In genomic region chr12:19458733-19459132, GRCh38 we compare ENCODE assay signal across 1 cellular context.
TF ChIP-seq lines count a peak whose summit lies in the region.

No MANE protein-coding gene starts in this region.

TF ChIP-seq in WTC11, 78 proteins besides CTCF, POLR2A, EP300 and RAD21:
- TF ChIP-seq AR (CRISPR knock-in tag; IDR thresholded peaks at IDR 0.05): no peak
- TF ChIP-seq MLX (CRISPR knock-in tag; IDR thresholded peaks at IDR 0.05): no peak
- TF ChIP-seq SMAD3 (CRISPR knock-in tag; IDR thresholded peaks at IDR 0.05; ENCODE audit: borderline replicate concordance): no peak
- no peak for TF ChIP-seq MXD4 (CRISPR knock-in tag; IDR thresholded peaks at IDR 0.05; ENCODE audit: borderline replicate concordance)
TF ChIP-seq in WTC11: peak in this region for 0.
